ENCODE assay signal across 22 cellular contexts in genomic region chr5:172505840-172506638, GRCh38. TPM values are rescaled to one million over a fixed set of nuclear protein-coding genes. Genes with fewer than 3 reads are reported as not detected.
DNase-seq lines count a peak whose midpoint lies in the region; ATAC-seq and TF ChIP-seq lines count a peak whose summit lies in the region.
"Had no signal": no experiment of that assay in that cellular context is flagged by ENCODE, and none has a peak within 500 bp of the region (broad histone marks: within the 10 kb centered on the region; RNA-seq: fewer than 3 reads in every experiment).

No MANE protein-coding gene starts in this region.

- H3K4me1 Mint-ChIP-seq in H9: peaks cover 5 to 21% of the 10 kb centered on the region in 2 experiments
- H3K4me1 Mint-ChIP-seq: activated T-helper 17 cell treated with anti-CD3 and anti-CD28 coated beads, Interleukin-2, amount 50 U/mL, for 72 hours; immature natural killer cell had no signal

- no peak overlapping the region for H4K5ac ChIP-seq in H9 (ENCODE audit: insufficient read length, low read depth, low read length)

- no peaks in the 10 kb centered on the region for H3K23me2 ChIP-seq in H9 (ENCODE audit: insufficient read length, low read depth, low read length, poor library complexity, severe bottlenecking)

- no peak overlapping the region for H2AFZ ChIP-seq in H9 (ENCODE audit: low read length)

- H3K27ac ChIP-seq in H9 (ENCODE audit: insufficient read length, low read depth, low read length): no peak overlapping the region
- no peak overlapping the region for H3K27ac ChIP-seq in RWPE2 (ENCODE audit: poor library complexity, severe bottlenecking)
- no peak overlapping the region for H3K27ac ChIP-seq in sigmoid colon
- H3K27ac ChIP-seq: HL-60, VCaP had no signal

- H3K27me3 ChIP-seq in H9 (ENCODE audit: insufficient read depth, low read length): no peaks in the 10 kb centered on the region
- no peaks in the 10 kb centered on the region for H3K27me3 ChIP-seq in RWPE2 (ENCODE audit: insufficient read depth, poor library complexity, severe bottlenecking)
- H3K27me3 ChIP-seq in sigmoid colon: no peaks in the 10 kb centered on the region

- TF ChIP-seq POLR2A in lower leg skin (IDR thresholded peaks at IDR 0.05) (no peak), sigmoid colon (IDR thresholded peaks at IDR 0.05) (no peak)

- no peak overlapping the region for H2BK12ac ChIP-seq in H9 (ENCODE audit: insufficient read length, low read depth, low read length)

- no peaks in the 10 kb centered on the region for H3K79me2 ChIP-seq in H9 (ENCODE audit: insufficient read depth, low read length)

- H4K8ac ChIP-seq in H9 (replicated peaks; ENCODE audit: insufficient read length, low read depth, low read length): no peak overlapping the region

- no peak for ATAC-seq in RWPE2 (ENCODE audit: low read depth)
- no peak for ATAC-seq in HG03280 (IDR thresholded peaks at IDR 0.05; ENCODE audit: unreplicated experiment)
- ATAC-seq: activated T-helper 17 cell treated with anti-CD3 and anti-CD28 coated beads, Interleukin-2, amount 50 U/mL, for 72 hours; stimulated activated naive CD8-positive, alpha-beta T cell treated with anti-CD3 and anti-CD28 coated beads, Interleukin-15, Interleukin-2, amounts not matched to agents 100 U/mL and 50 U/mL, for 24 hours had no signal

- DNase-seq in H9: peak; percentile 13
- peak; percentile 34 for DNase-seq in RWPE2 (ENCODE audit: low spot score)
- DNase-seq in lower leg skin (ENCODE audit: low spot score in 2 of 2): peak; percentile 7 to 52
- DNase-seq in sigmoid colon: peak; percentile 33
- no peak for DNase-seq in stimulated activated CD4-positive, alpha-beta T cell treated with anti-CD3 and anti-CD28 coated beads, Interleukin-2, amount 100 ng/mL, for 24 hours
- no peak for DNase-seq in T-helper 2 cell
- DNase-seq: activated CD4-positive, alpha-beta T cell treated with anti-CD3 and anti-CD28 coated beads, Interleukin-2, amount 50 U/mL, for 48 hours; AML-193; EL; immature natural killer cell; NCI-H1694 treated with DMSO at 0.1 percent for 48 hours; NCI-H510A treated with DMSO at 0.1 percent for 48 hours; SHP77 treated with DMSO at 0.1 percent for 48 hours; stimulated activated naive CD8-positive, alpha-beta T cell treated with anti-CD3 and anti-CD28 coated beads, Interleukin-15, Interleukin-2, amounts not matched to agents 100 U/mL and 50 U/mL, for 24 hours; T-helper 1 cell had no signal

- H3T11ph ChIP-seq in H9 (ENCODE audit: low read length): no peak overlapping the region

- no peak overlapping the region for H3K4ac ChIP-seq in H9 (ENCODE audit: low read depth, low read length)

- H2BK15ac ChIP-seq in H9 (ENCODE audit: low read depth, low read length): no peak overlapping the region

- no peak overlapping the region for H3K56ac ChIP-seq in H9 (ENCODE audit: insufficient read length, low read depth, low read length)

- H3K14ac ChIP-seq in H9 (ENCODE audit: insufficient read depth, low read length): no peak overlapping the region

- no peaks in the 10 kb centered on the region for H3K79me1 ChIP-seq in H9 (ENCODE audit: insufficient read depth, low read depth, low read length, poor library complexity, severe bottlenecking)

- no peak overlapping the region for H4K91ac ChIP-seq in H9 (ENCODE audit: insufficient read length, low read depth, low read length)

- H3K4me2 ChIP-seq in H9 (ENCODE audit: insufficient read depth, insufficient read length, low read length): no peak overlapping the region

- H3K4me1 ChIP-seq in H9 (ENCODE audit: insufficient read depth, low read length) (no peaks in the 10 kb centered on the region), RWPE2 (ENCODE audit: insufficient read depth, poor library complexity, severe bottlenecking) (no peaks in the 10 kb centered on the region), sigmoid colon (peaks cover 0 to 18% (median 5%) of the 10 kb centered on the region in 4 donors)
- H3K4me1 ChIP-seq: Caco-2 had no signal

- no peak overlapping the region for H3K18ac ChIP-seq in H9 (ENCODE audit: insufficient read length, low read depth, low read length)

- no peak overlapping the region for H2BK5ac ChIP-seq in H9 (ENCODE audit: insufficient read length, low read length)

- no peak overlapping the region for H3K4me3 Mint-ChIP-seq in H9
- H3K4me3 Mint-ChIP-seq: activated T-helper 17 cell treated with anti-CD3 and anti-CD28 coated beads, Interleukin-2, amount 50 U/mL, for 72 hours; immature natural killer cell; neural crest cell had no signal

- no peak for TF ChIP-seq EP300 in sigmoid colon (IDR thresholded peaks at IDR 0.05)

- no peaks in the 10 kb centered on the region for H3K9me3 ChIP-seq in H9 (ENCODE audit: control insufficient read depth, low read depth, low read length)
- no peaks in the 10 kb centered on the region for H3K9me3 ChIP-seq in RWPE2 (ENCODE audit: severe bottlenecking)
- no peaks in the 10 kb centered on the region for H3K9me3 ChIP-seq in sigmoid colon
- H3K9me3 ChIP-seq: Caco-2 had no signal

- intact Hi-C loops in lower leg skin (cut with DNase I; ENCODE audit: low total_unique reads) (no loop called here), sigmoid colon (cut with DNase I) (no loop called here)

- H2BK120ac ChIP-seq in H9 (ENCODE audit: low read depth, low read length, poor library complexity, severe bottlenecking): no peak overlapping the region

- peaks cover 1 to 5% of the 10 kb centered on the region in 2 experiments; a peak in 3 of 5 replicates for H3K9me3 Mint-ChIP-seq in H9

- no peak overlapping the region for H3K23ac ChIP-seq in H9 (ENCODE audit: insufficient read length, low read depth, low read length)

- H2AK5ac ChIP-seq in H9 (ENCODE audit: insufficient read length, low read length): no peak overlapping the region

- TF ChIP-seq CTCF in H9 (conservative IDR thresholded peaks at IDR 0.05) (no peak), RWPE2 (IDR thresholded peaks at IDR 0.05; ENCODE audit: poor library complexity, severe bottlenecking) (no peak), lower leg skin (IDR thresholded peaks at IDR 0.05) (no peak), sigmoid colon (IDR thresholded peaks at IDR 0.05) (no peak)

- H4K20me1 ChIP-seq in H9 (ENCODE audit: control insufficient read depth, insufficient read depth, insufficient read length): no peaks in the 10 kb centered on the region

- H3K4me3 ChIP-seq in RWPE2 (ENCODE audit: severe bottlenecking) (no peak overlapping the region), lower leg skin (ENCODE audit: low read depth, poor library complexity, severe bottlenecking) (no peak overlapping the region), sigmoid colon (no peak overlapping the region)

- H3K9ac ChIP-seq in H9 (ENCODE audit: extremely low read depth, insufficient read length, low read length): no peak overlapping the region

- no peak overlapping the region for H2BK20ac ChIP-seq in H9 (ENCODE audit: low read depth, low read length, poor library complexity, severe bottlenecking)

- no peak overlapping the region for H3K27ac Mint-ChIP-seq in H9
- H3K27ac Mint-ChIP-seq: activated T-helper 17 cell treated with anti-CD3 and anti-CD28 coated beads, Interleukin-2, amount 50 U/mL, for 72 hours; IgD-negative memory B cell; immature natural killer cell had no signal

- no CpG with 5 or more reads among the region's 14 CpGs for WGBS in H9 (ENCODE audit: extremely low coverage, insufficient read length, low lambda C conversion rate)
- WGBS in lower leg skin, 2 donors: 78 to 81% methylated on average over 14 of the region's 14 CpGs
- 85 to 88% methylated on average over 14 of the region's 14 CpGs for WGBS in sigmoid colon, 2 donors

- H3K36me3 ChIP-seq in RWPE2 (ENCODE audit: low read depth) (no peaks in the 10 kb centered on the region), sigmoid colon (no peaks in the 10 kb centered on the region)

- H3K27me3 Mint-ChIP-seq in H9 (ENCODE audit: low read depth): peaks cover 40% of the 10 kb centered on the region

- H3K36me3 Mint-ChIP-seq in H9 (ENCODE audit: insufficient read depth in 1 of 3, low read depth in 3 of 3): no peaks in the 10 kb centered on the region
- H3K36me3 Mint-ChIP-seq: IgD-negative memory B cell, immature natural killer cell had no signal

RNA-seq across cellular contexts. Expression of gene SH3PXD2B, which starts 51.7 kb away (rescaled TPM):
- total RNA-seq in H9 (2021) (48.1 and 49.0 TPM in 2 replicates), lower leg skin (10 to 100 TPM; 13.5 to 43.5 (median 28.1) TPM), sigmoid colon (10 to 100 TPM; 19.3 to 45.7 (median 20.9) TPM)
- 1 to 10 TPM; 3.6 to 9.2 (median 3.9) TPM for polyA plus RNA-seq in sigmoid colon
- polyA plus RNA-seq: IgD-negative memory B cell, immature natural killer cell had no signal

Comparison
In these comparisons a context has a peak if more than half of its experiments do, and no peak if none do; other contexts are left out.
1. DNase-seq: peak in H9 (single experiment), RWPE2 (single experiment), lower leg skin (2 of 2) and sigmoid colon (single experiment); none in stimulated activated CD4-positive, alpha-beta T cell treated with anti-CD3 and anti-CD28 coated beads, Interleukin-2, amount 100 ng/mL, for 24 hours (0 of 2) and T-helper 2 cell (0 of 5).